ENCODE assay signal across 14 cellular contexts in genomic region chr1:91850708-91851107, GRCh38. TPM values are rescaled to one million over a fixed set of nuclear protein-coding genes. Genes with fewer than 3 reads are reported as not detected.
DNase-seq lines count a peak whose midpoint lies in the region; ATAC-seq, FAIRE-seq and TF ChIP-seq lines count a peak whose summit lies in the region.
"Had no signal": no experiment of that assay in that cellular context is flagged by ENCODE, and none has a peak within 500 bp of the region (broad histone marks: within the 10 kb centered on the region; RNA-seq: fewer than 3 reads in every experiment).

No MANE protein-coding gene starts in this region.

- H2AFZ ChIP-seq in keratinocyte (ENCODE audit: control insufficient read depth, low read length) = no peak overlapping the region

- H3K79me2 ChIP-seq in keratinocyte (ENCODE audit: control insufficient read depth, insufficient read depth, low read length) = no peaks in the 10 kb centered on the region

- in situ Hi-C loops in GM13977 (cut with MboI; ENCODE audit: low pct_unique_long_range_greater_than_20kb, low sequenced_read_pairs, unreplicated experiment) = no loop called here

- no peaks in the 10 kb centered on the region for H3K9me3 ChIP-seq in left ventricle myocardium inferior (replicated peaks)
- no peaks in the 10 kb centered on the region for H3K9me3 ChIP-seq in keratinocyte (ENCODE audit: control insufficient read depth, low read depth, low read length)
- H3K9me3 ChIP-seq in psoas muscle = no peaks in the 10 kb centered on the region
- H3K9me3 ChIP-seq in MG63 = no peaks in the 10 kb centered on the region

- H3K4me2 ChIP-seq in keratinocyte (ENCODE audit: control insufficient read depth, extremely low read depth, insufficient read depth, low read depth, low read length) = peak overlapping the region; percentile 42

- no peak overlapping the region for H3K9ac ChIP-seq in keratinocyte (ENCODE audit: control insufficient read depth, extremely low read depth, insufficient read depth, low read length)

- TF ChIP-seq CTCF in left ventricle myocardium inferior (IDR thresholded peaks at IDR 0.05; ENCODE audit: borderline replicate concordance) = no peak
- no peak for TF ChIP-seq CTCF in keratinocyte (optimal IDR thresholded peaks at IDR 0.05 in 1 of 3, IDR thresholded peaks at IDR 0.05 in 1 of 3, conservative IDR thresholded peaks at IDR 0.05 in 1 of 3; ENCODE audit: extremely low read depth in 1 of 3, insufficient read depth in 2 of 3, low read length in 3 of 3)
- no peak for TF ChIP-seq CTCF in psoas muscle (IDR thresholded peaks at IDR 0.05)
- TF ChIP-seq CTCF in GM13977 (IDR thresholded peaks at IDR 0.05; ENCODE audit: extremely low read depth, insufficient read depth, missing control alignments) = no peak

- ATAC-seq in Right ventricle myocardium inferior (no peak), psoas muscle (peak in 1 of 4 donors; percentile 10), HG02623 (IDR thresholded peaks at IDR 0.05; ENCODE audit: unreplicated experiment) (no peak)
- no peak for ATAC-seq in stimulated activated naive CD8-positive, alpha-beta T cell treated with anti-CD3 and anti-CD28 coated beads, Interleukin-15, Interleukin-2, amounts not matched to agents 100 U/mL and 50 U/mL, for 24 hours
- ATAC-seq: activated CD8-positive, alpha-beta memory T cell treated with anti-CD3 and anti-CD28 coated beads, Interleukin-2, amount 10 ng/mL, durations not matched to agents 7 days and 5 days; activated naive CD4-positive, alpha-beta T cell treated with anti-CD3 and anti-CD28 coated beads, Interleukin-2, amount 50 U/mL, for 72 hours had no signal

- H3K4me3 ChIP-seq in left ventricle myocardium inferior (peak overlapping the region; percentile 54), keratinocyte (ENCODE audit: control insufficient read depth in 2 of 3, extremely low read depth in 1 of 3, insufficient read depth in 2 of 3, low read depth in 1 of 3, low read length in 3 of 3) (no peak overlapping the region), psoas muscle (peak overlapping the region; percentile 61), MG63 (no peak overlapping the region)

- no peak for FAIRE-seq in keratinocyte (lab: Jason Lieb, UNC)
- FAIRE-seq: colon, H1 had no signal

- peaks cover 82% of the 10 kb centered on the region for H3K4me1 ChIP-seq in left ventricle myocardium inferior
- H3K4me1 ChIP-seq in keratinocyte (ENCODE audit: control insufficient read depth, extremely low read depth, insufficient read depth, low read length) = peaks cover 10% of the 10 kb centered on the region
- H3K4me1 ChIP-seq in psoas muscle = peaks cover 35% of the 10 kb centered on the region

- H4K20me1 ChIP-seq in keratinocyte (ENCODE audit: control insufficient read depth, extremely low read depth, insufficient read depth, low read length) = no peaks in the 10 kb centered on the region

- H3K36me3 ChIP-seq in left ventricle myocardium inferior (no peaks in the 10 kb centered on the region), keratinocyte (ENCODE audit: control insufficient read depth in 2 of 2, extremely low read depth in 1 of 2, insufficient read depth in 2 of 2, low read length in 2 of 2) (no peaks in the 10 kb centered on the region), psoas muscle (ENCODE audit: insufficient read depth in 1 of 2, low read depth in 1 of 2) (no peaks in the 10 kb centered on the region), MG63 (no peaks in the 10 kb centered on the region)

- no peak for DNase-seq in left ventricle myocardium inferior
- no peak for DNase-seq in Right ventricle myocardium inferior (ENCODE audit: missing footprints)
- DNase-seq in keratinocyte (ENCODE audit: low read depth, low spot score) = no peak
- no peak for DNase-seq in psoas muscle
- DNase-seq in MG63 = no peak
- DNase-seq in GM13977 (ENCODE audit: low spot score) = no peak
- DNase-seq in stimulated activated naive CD8-positive, alpha-beta T cell treated with anti-CD3 and anti-CD28 coated beads, Interleukin-15, Interleukin-2, amounts not matched to agents 100 U/mL and 50 U/mL, for 24 hours = no peak
- DNase-seq: activated CD8-positive, alpha-beta memory T cell treated with anti-CD3 and anti-CD28 coated beads, Interleukin-2, amount 10 ng/mL, durations not matched to agents 7 days and 5 days; retina; RPMI8226 had no signal

- dilution Hi-C loops in keratinocyte (cut with MboI; ENCODE audit: extremely low pct_ligation_motif_present, low sequenced_read_pairs) = no loop called here

- WGBS in psoas muscle, 3 donors = 43 to 52% (median 52%) methylated on average over 1 of the region's 1 CpG

- H3K9me1 ChIP-seq in keratinocyte (ENCODE audit: control insufficient read depth, extremely low read depth, insufficient read depth, low read length) = no peaks in the 10 kb centered on the region

- H3K27ac ChIP-seq in left ventricle myocardium inferior (replicated peaks) (peak overlapping the region; percentile 80), keratinocyte (ENCODE audit: control insufficient read depth, insufficient read depth, low read length) (no peak overlapping the region), psoas muscle (peak overlapping the region; percentile 71)

- intact Hi-C loops in left ventricle myocardium inferior (cut with micrococcal nuclease) = no loop called here
- intact Hi-C loops in Right ventricle myocardium inferior (cut with DNase I) = loop anchor here (1.0 kb wide), 1 partner anchor 36 kb away; the partner anchor contains the start of gene TGFBR3
- intact Hi-C loops in psoas muscle (cut with DNase I) = no loop called here

- no peaks in the 10 kb centered on the region for H3K27me3 ChIP-seq in left ventricle myocardium inferior (ENCODE audit: low read depth)
- H3K27me3 ChIP-seq in keratinocyte (ENCODE audit: control insufficient read depth, extremely low read depth, insufficient read depth, low read length) = no peaks in the 10 kb centered on the region
- H3K27me3 ChIP-seq in psoas muscle (ENCODE audit: insufficient read depth in 3 of 3, low read length in 2 of 3) = no peaks in the 10 kb centered on the region
- no peaks in the 10 kb centered on the region for H3K27me3 ChIP-seq in MG63

RNA-seq across cellular contexts. Expression of gene TGFBR3, which starts 35.2 kb away (rescaled TPM):
- 24.6 TPM for total RNA-seq in left ventricle myocardium inferior
- 36.3 TPM for total RNA-seq in Right ventricle myocardium inferior
- 0.66 to 1.2 TPM (median 0.99 TPM) in 3 replicates for polyA plus RNA-seq in keratinocyte
- 0.81 TPM for polyA plus RNA-seq in keratinocyte (2011; ENCODE audit: low read depth)
- 0.40 and 0.62 TPM in 2 replicates for polyA plus RNA-seq in keratinocyte (2011; cell fraction: cytosol; rRNA removed)
- 1.3 and 1.4 TPM in 2 replicates for polyA plus RNA-seq in keratinocyte (2011; cell fraction: nucleus; rRNA removed)
- 0.80 and 1.0 TPM in 2 replicates for polyA plus RNA-seq in keratinocyte (2012; ENCODE audit: low replicate concordance)
- 2.9 to 5.8 TPM (median 3.9 TPM) in 3 replicates for polyA minus RNA-seq in keratinocyte
- polyA minus RNA-seq in keratinocyte (2011; cell fraction: cytosol; rRNA and poly(A)+ RNA removed) = 0.96 TPM
- 1.8 and 2.2 TPM in 2 replicates for polyA minus RNA-seq in keratinocyte (2011; cell fraction: nucleus; rRNA and poly(A)+ RNA removed)
- total RNA-seq in psoas muscle = 10 to 100 TPM in 3 of 4 donors, 1 to 10 TPM in 1; 5.8 to 24.5 (median 18.9) TPM
- polyA plus RNA-seq in psoas muscle = 1 to 10 TPM; 5.1 to 8.9 (median 6.8) TPM
- 1.3 and 1.7 TPM in 2 replicates for total RNA-seq in MG63 (2014; rRNA removed; shearing (Covaris generic); ENCODE audit: low replicate concordance)

Comparison
In these comparisons a context has a peak if more than half of its experiments do, and no peak if none do; other contexts are left out.
1. H3K4me3 ChIP-seq: peak in left ventricle myocardium inferior (single experiment) and psoas muscle (single experiment); none in keratinocyte (0 of 3) and MG63 (single experiment).